ENCODE assay signal across 1 cellular context in genomic region chr4:83753260-83753659, GRCh38.
TF ChIP-seq lines count a peak whose summit lies in the region.

No MANE protein-coding gene starts in this region.

TF ChIP-seq in GM23338, 12 proteins besides CTCF, POLR2A, EP300 and RAD21 (continued from another document):
- TF ChIP-seq ETS1 (IDR thresholded peaks at IDR 0.05) (no peak), NANOG (IDR thresholded peaks at IDR 0.05; ENCODE audit: borderline replicate concordance) (no peak), ZNF462 (CRISPR knock-in tag; IDR thresholded peaks at IDR 0.05) (no peak)
